1 cellular context compared by ENCODE assay signal in the genomic region with DNA sequence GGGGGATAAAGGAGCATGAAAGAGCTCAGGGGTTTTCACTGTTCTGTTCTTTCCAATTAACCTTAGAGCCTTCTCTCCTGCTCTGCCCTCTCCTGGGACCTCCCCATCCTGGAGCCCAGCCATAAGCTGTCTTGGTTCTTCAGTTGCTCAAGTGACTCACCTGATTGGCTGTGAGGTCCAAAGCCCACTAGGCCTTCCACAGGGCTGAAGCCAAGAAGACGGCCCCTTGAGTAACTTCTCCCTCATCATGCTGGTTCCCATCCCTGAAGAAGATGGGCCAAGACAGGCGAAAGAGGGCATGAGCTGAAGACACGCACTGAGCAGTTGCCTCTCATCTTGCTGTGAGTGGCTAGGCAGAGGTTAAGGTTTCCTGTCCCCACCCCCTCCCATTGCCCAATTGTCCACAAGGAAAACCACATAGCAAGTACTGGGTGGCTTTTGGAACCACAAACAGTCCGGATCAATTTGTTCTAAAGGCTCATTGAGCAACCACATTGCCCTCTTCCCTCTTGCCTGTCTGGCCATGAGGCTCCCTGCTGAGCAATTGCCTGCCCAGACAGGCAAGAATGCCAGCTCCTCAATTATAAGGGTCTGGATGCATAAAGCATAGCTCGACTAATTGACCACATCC.
TF ChIP-seq lines count a peak whose summit lies in the region.

No MANE protein-coding gene starts in this region.

TF ChIP-seq in HepG2, 621 proteins besides CTCF, POLR2A, EP300 and RAD21 (continued from another document and continues in another):
- TF ChIP-seq ZNF292 (CRISPR knock-in tag; IDR thresholded peaks at IDR 0.05; ENCODE audit: borderline replicate concordance, low read depth) (peak; percentile 89), MXI1 (IDR thresholded peaks at IDR 0.05; ENCODE audit: borderline replicate concordance, low read depth, low read length) (peak; percentile 59; the same call in 1 of the 3 replicates), ZSCAN20 (CRISPR knock-in tag; IDR thresholded peaks at IDR 0.05; ENCODE audit: borderline replicate concordance) (no peak), ZNF782 (CRISPR knock-in tag; IDR thresholded peaks at IDR 0.05; ENCODE audit: borderline replicate concordance) (0 out of 2 replicates have a peak, but pooled peaks have one; percentile 29), HNF1B (CRISPR knock-in tag; IDR thresholded peaks at IDR 0.05) (peak; percentile 79), SMYD3 (CRISPR knock-in tag; IDR thresholded peaks at IDR 0.05) (no peak), CBX5 (CRISPR knock-in tag; IDR thresholded peaks at IDR 0.05; ENCODE audit: borderline replicate concordance) (peak; percentile 92), PAX8 (CRISPR knock-in tag; IDR thresholded peaks at IDR 0.05; ENCODE audit: borderline replicate concordance) (0 out of 2 replicates have a peak, but pooled peaks have one; percentile 50), HNRNPUL1 (IDR thresholded peaks at IDR 0.05; ENCODE audit: low read depth, low read length) (no peak), PITX1 (CRISPR knock-in tag; IDR thresholded peaks at IDR 0.05) (peak; percentile 96), ZNF883 (CRISPR knock-in tag; IDR thresholded peaks at IDR 0.05; ENCODE audit: not compliant biosample characterization) (peak; percentile 78), ZNF33B (CRISPR knock-in tag; IDR thresholded peaks at IDR 0.05) (peak; percentile 97), ZSCAN22 (CRISPR knock-in tag; IDR thresholded peaks at IDR 0.05) (peak; percentile 48; the same call in 1 of the 2 replicates), ZNF280B (CRISPR knock-in tag; IDR thresholded peaks at IDR 0.05; ENCODE audit: borderline replicate concordance) (peak; percentile 87; the same call in 1 of the 2 replicates), MEF2D (CRISPR knock-in tag; IDR thresholded peaks at IDR 0.05) (peak; percentile 91), YEATS4 (CRISPR knock-in tag; IDR thresholded peaks at IDR 0.05; ENCODE audit: borderline replicate concordance) (peak; percentile 73), ZNF792 (CRISPR knock-in tag; IDR thresholded peaks at IDR 0.05) (peak; percentile 62), ZBTB49 (CRISPR knock-in tag; IDR thresholded peaks at IDR 0.05; ENCODE audit: borderline replicate concordance) (no peak), ZNF850 (CRISPR knock-in tag; conservative IDR thresholded peaks at IDR 0.05) (no peak), NKX3-1 (CRISPR knock-in tag; IDR thresholded peaks at IDR 0.05) (0 out of 2 replicates have a peak, but pooled peaks have one; percentile 48), ZNF484 (CRISPR knock-in tag; IDR thresholded peaks at IDR 0.05; ENCODE audit: borderline replicate concordance, low read depth) (no peak), CREBL2 (CRISPR knock-in tag; IDR thresholded peaks at IDR 0.05; ENCODE audit: borderline replicate concordance) (0 out of 2 replicates have a peak, but pooled peaks have one; percentile 46), ZBTB20 (CRISPR knock-in tag; IDR thresholded peaks at IDR 0.05; ENCODE audit: borderline replicate concordance, low read depth) (peak; percentile 73; the same call in 1 of the 2 replicates), KAT7 (CRISPR knock-in tag; IDR thresholded peaks at IDR 0.05; ENCODE audit: borderline replicate concordance) (peak; percentile 52; the same call in 1 of the 2 replicates), ZNF329 (CRISPR knock-in tag; IDR thresholded peaks at IDR 0.05; ENCODE audit: low read depth) (peak; percentile 72; the same call in 1 of the 2 replicates), FOXK1 (CRISPR knock-in tag; IDR thresholded peaks at IDR 0.05; ENCODE audit: borderline replicate concordance, low read depth) (peak; percentile 87; the same call in 1 of the 2 replicates), JUND (CRISPR knock-in tag; IDR thresholded peaks at IDR 0.05) (peak; percentile 86), FOXK2 (IDR thresholded peaks at IDR 0.05) (peak; percentile 62), TBX2 (CRISPR knock-in tag; IDR thresholded peaks at IDR 0.05; ENCODE audit: borderline replicate concordance) (peak; percentile 93), TBX3 (IDR thresholded peaks at IDR 0.05; ENCODE audit: borderline replicate concordance) (peak; percentile 70; the same call in 1 of the 2 replicates), BCL3 (CRISPR knock-in tag; IDR thresholded peaks at IDR 0.05) (peak; percentile 87), ZNF878 (CRISPR knock-in tag; IDR thresholded peaks at IDR 0.05) (peak; percentile 91), TFAP4 (IDR thresholded peaks at IDR 0.05; ENCODE audit: borderline replicate concordance, low read depth) (peak; percentile 35; the same call in 1 of the 2 replicates), NFRKB (IDR thresholded peaks at IDR 0.05) (no peak), RORA (CRISPR knock-in tag; IDR thresholded peaks at IDR 0.05) (no peak), ZGPAT (CRISPR knock-in tag; IDR thresholded peaks at IDR 0.05) (peak; percentile 74; the same call in 1 of the 2 replicates), MTF2 (CRISPR knock-in tag; IDR thresholded peaks at IDR 0.05; ENCODE audit: borderline replicate concordance) (no peak), IRX3 (CRISPR knock-in tag; IDR thresholded peaks at IDR 0.05; ENCODE audit: borderline replicate concordance, low read depth) (no peak), ZNF672 (CRISPR knock-in tag; IDR thresholded peaks at IDR 0.05) (0 out of 2 replicates have a peak, but pooled peaks have one; percentile 71)
- TF ChIP-seq, protein P1, sequence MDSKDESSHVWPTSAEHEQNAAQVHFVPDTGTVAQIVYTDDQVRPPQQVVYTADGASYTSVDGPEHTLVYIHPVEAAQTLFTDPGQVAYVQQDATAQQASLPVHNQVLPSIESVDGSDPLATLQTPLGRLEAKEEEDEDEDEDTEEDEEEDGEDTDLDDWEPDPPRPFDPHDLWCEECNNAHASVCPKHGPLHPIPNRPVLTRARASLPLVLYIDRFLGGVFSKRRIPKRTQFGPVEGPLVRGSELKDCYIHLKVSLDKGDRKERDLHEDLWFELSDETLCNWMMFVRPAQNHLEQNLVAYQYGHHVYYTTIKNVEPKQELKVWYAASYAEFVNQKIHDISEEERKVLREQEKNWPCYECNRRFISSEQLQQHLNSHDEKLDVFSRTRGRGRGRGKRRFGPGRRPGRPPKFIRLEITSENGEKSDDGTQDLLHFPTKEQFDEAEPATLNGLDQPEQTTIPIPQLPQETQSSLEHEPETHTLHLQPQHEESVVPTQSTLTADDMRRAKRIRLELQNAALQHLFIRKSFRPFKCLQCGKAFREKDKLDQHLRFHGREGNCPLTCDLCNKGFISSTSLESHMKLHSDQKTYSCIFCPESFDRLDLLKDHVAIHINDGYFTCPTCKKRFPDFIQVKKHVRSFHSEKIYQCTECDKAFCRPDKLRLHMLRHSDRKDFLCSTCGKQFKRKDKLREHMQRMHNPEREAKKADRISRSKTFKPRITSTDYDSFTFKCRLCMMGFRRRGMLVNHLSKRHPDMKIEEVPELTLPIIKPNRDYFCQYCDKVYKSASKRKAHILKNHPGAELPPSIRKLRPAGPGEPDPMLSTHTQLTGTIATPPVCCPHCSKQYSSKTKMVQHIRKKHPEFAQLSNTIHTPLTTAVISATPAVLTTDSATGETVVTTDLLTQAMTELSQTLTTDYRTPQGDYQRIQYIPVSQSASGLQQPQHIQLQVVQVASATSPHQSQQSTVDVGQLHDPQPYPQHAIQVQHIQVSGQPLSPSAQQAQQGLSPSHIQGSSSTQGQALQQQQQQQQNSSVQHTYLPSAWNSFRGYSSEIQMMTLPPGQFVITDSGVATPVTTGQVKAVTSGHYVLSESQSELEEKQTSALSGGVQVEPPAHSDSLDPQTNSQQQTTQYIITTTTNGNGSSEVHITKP (CRISPR knock-in tag; IDR thresholded peaks at IDR 0.05; ENCODE audit: low read depth): no peak; the same call in 1 of the 2 replicates
- TF ChIP-seq, protein P2, sequence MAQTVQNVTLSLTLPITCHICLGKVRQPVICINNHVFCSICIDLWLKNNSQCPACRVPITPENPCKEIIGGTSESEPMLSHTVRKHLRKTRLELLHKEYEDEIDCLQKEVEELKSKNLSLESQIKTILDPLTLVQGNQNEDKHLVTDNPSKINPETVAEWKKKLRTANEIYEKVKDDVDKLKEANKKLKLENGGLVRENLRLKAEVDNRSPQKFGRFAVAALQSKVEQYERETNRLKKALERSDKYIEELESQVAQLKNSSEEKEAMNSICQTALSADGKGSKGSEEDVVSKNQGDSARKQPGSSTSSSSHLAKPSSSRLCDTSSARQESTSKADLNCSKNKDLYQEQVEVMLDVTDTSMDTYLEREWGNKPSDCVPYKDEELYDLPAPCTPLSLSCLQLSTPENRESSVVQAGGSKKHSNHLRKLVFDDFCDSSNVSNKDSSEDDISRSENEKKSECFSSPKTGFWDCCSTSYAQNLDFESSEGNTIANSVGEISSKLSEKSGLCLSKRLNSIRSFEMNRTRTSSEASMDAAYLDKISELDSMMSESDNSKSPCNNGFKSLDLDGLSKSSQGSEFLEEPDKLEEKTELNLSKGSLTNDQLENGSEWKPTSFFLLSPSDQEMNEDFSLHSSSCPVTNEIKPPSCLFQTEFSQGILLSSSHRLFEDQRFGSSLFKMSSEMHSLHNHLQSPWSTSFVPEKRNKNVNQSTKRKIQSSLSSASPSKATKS (CRISPR knock-in tag; IDR thresholded peaks at IDR 0.05): no peak
- TF ChIP-seq, protein P3, sequence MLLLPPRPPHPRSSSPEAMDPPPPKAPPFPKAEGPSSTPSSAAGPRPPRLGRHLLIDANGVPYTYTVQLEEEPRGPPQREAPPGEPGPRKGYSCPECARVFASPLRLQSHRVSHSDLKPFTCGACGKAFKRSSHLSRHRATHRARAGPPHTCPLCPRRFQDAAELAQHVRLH (CRISPR knock-in tag; IDR thresholded peaks at IDR 0.05; ENCODE audit: borderline replicate concordance, low read depth): peak; percentile 72; the same call in 1 of the 2 replicates
